ENCODE assay signal across 1 cellular context in genomic region chr12:62602445-62603060, GRCh38.
TF ChIP-seq lines count a peak whose summit lies in the region.

No MANE protein-coding gene starts in this region.

TF ChIP-seq in GM12878, 131 proteins besides CTCF, POLR2A, EP300 and RAD21 (continued from another document):
- TF ChIP-seq CREB1 (IDR thresholded peaks at IDR 0.05; ENCODE audit: low read depth) (peak; percentile 72), POLR2AphosphoS2 (IDR thresholded peaks at IDR 0.05; ENCODE audit: low read depth, low read length) (peak; percentile 73; the same call in 1 of the 2 replicates), GABPA (IDR thresholded peaks at IDR 0.05; ENCODE audit: low read depth) (no peak), ZNF384 (IDR thresholded peaks at IDR 0.05; ENCODE audit: borderline replicate concordance, low read depth, low read length) (no peak), CHD1 (IDR thresholded peaks at IDR 0.05; ENCODE audit: low read depth, low read length) (no peak; the same call in none of the 2 replicates), ZNF207 (IDR thresholded peaks at IDR 0.05; ENCODE audit: borderline replicate concordance) (0 out of 2 replicates have a peak, but pooled peaks have one; percentile 40), MXI1 (IDR thresholded peaks at IDR 0.05; ENCODE audit: low read depth, low read length) (peak; percentile 66), STAT1 (conservative IDR thresholded peaks at IDR 0.05) (no peak), FOS (IDR thresholded peaks at IDR 0.05; ENCODE audit: borderline replicate concordance, extremely low read depth, insufficient read length) (no peak), SREBF1 (IDR thresholded peaks at IDR 0.05; ENCODE audit: low read length) (no peak), EGR1 (IDR thresholded peaks at IDR 0.05; ENCODE audit: borderline replicate concordance in 1 of 2, low read depth in 2 of 2, low read length in 2 of 2) (peak in 1 of 2 experiments; percentile 77; a peak in 2 of 3 replicates), NRF1 (conservative IDR thresholded peaks at IDR 0.05; ENCODE audit: low read depth, low read length) (no peak), MYB (IDR thresholded peaks at IDR 0.05; ENCODE audit: borderline replicate concordance, low read depth, low read length) (no peak), MAX (IDR thresholded peaks at IDR 0.05; ENCODE audit: low read depth, low read length) (peak; percentile 95), CBX3 (IDR thresholded peaks at IDR 0.05; ENCODE audit: borderline replicate concordance, low read depth) (no peak), CHD4 (IDR thresholded peaks at IDR 0.05) (no peak), CBX5 (IDR thresholded peaks at IDR 0.05; ENCODE audit: low read depth) (no peak), SIN3A (IDR thresholded peaks at IDR 0.05; ENCODE audit: low read depth, low read length) (0 out of 2 replicates have a peak, but pooled peaks have one; percentile 16), MEF2B (IDR thresholded peaks at IDR 0.05; ENCODE audit: partially characterized antibody, poor library complexity, severe bottlenecking) (peak; percentile 43), NFIC (IDR thresholded peaks at IDR 0.05; ENCODE audit: low read depth, low read length) (no peak; the same call in none of the 2 replicates), ETV6 (conservative IDR thresholded peaks at IDR 0.05 in 1 of 2, IDR thresholded peaks at IDR 0.05 in 1 of 2; ENCODE audit: borderline replicate concordance in 1 of 2, low read depth in 1 of 2) (no peak), TCF7 (IDR thresholded peaks at IDR 0.05; ENCODE audit: borderline replicate concordance) (no peak; the same call in 1 of the 2 replicates), IKZF2 (IDR thresholded peaks at IDR 0.05) (peak; percentile 65 to 84), ZNF24 (IDR thresholded peaks at IDR 0.05) (no peak), DPF2 (IDR thresholded peaks at IDR 0.05) (no peak; the same call in 1 of the 2 replicates)
- TF ChIP-seq, protein P1, sequence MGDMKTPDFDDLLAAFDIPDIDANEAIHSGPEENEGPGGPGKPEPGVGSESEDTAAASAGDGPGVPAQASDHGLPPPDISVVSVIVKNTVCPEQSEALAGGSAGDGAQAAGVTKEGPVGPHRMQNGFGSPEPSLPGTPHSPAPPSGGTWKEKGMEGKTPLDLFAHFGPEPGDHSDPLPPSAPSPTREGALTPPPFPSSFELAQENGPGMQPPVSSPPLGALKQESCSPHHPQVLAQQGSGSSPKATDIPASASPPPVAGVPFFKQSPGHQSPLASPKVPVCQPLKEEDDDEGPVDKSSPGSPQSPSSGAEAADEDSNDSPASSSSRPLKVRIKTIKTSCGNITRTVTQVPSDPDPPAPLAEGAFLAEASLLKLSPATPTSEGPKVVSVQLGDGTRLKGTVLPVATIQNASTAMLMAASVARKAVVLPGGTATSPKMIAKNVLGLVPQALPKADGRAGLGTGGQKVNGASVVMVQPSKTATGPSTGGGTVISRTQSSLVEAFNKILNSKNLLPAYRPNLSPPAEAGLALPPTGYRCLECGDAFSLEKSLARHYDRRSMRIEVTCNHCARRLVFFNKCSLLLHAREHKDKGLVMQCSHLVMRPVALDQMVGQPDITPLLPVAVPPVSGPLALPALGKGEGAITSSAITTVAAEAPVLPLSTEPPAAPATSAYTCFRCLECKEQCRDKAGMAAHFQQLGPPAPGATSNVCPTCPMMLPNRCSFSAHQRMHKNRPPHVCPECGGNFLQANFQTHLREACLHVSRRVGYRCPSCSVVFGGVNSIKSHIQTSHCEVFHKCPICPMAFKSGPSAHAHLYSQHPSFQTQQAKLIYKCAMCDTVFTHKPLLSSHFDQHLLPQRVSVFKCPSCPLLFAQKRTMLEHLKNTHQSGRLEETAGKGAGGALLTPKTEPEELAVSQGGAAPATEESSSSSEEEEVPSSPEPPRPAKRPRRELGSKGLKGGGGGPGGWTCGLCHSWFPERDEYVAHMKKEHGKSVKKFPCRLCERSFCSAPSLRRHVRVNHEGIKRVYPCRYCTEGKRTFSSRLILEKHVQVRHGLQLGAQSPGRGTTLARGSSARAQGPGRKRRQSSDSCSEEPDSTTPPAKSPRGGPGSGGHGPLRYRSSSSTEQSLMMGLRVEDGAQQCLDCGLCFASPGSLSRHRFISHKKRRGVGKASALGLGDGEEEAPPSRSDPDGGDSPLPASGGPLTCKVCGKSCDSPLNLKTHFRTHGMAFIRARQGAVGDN (IDR thresholded peaks at IDR 0.05), result peak; percentile 89
- TF ChIP-seq, protein P2, sequence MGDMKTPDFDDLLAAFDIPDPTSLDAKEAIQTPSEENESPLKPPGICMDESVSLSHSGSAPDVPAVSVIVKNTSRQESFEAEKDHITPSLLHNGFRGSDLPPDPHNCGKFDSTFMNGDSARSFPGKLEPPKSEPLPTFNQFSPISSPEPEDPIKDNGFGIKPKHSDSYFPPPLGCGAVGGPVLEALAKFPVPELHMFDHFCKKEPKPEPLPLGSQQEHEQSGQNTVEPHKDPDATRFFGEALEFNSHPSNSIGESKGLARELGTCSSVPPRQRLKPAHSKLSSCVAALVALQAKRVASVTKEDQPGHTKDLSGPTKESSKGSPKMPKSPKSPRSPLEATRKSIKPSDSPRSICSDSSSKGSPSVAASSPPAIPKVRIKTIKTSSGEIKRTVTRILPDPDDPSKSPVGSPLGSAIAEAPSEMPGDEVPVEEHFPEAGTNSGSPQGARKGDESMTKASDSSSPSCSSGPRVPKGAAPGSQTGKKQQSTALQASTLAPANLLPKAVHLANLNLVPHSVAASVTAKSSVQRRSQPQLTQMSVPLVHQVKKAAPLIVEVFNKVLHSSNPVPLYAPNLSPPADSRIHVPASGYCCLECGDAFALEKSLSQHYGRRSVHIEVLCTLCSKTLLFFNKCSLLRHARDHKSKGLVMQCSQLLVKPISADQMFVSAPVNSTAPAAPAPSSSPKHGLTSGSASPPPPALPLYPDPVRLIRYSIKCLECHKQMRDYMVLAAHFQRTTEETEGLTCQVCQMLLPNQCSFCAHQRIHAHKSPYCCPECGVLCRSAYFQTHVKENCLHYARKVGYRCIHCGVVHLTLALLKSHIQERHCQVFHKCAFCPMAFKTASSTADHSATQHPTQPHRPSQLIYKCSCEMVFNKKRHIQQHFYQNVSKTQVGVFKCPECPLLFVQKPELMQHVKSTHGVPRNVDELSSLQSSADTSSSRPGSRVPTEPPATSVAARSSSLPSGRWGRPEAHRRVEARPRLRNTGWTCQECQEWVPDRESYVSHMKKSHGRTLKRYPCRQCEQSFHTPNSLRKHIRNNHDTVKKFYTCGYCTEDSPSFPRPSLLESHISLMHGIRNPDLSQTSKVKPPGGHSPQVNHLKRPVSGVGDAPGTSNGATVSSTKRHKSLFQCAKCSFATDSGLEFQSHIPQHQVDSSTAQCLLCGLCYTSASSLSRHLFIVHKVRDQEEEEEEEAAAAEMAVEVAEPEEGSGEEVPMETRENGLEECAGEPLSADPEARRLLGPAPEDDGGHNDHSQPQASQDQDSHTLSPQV (IDR thresholded peaks at IDR 0.05), result 0 out of 2 replicates have a peak, but pooled peaks have one; percentile 38
- TF ChIP-seq, protein P3, sequence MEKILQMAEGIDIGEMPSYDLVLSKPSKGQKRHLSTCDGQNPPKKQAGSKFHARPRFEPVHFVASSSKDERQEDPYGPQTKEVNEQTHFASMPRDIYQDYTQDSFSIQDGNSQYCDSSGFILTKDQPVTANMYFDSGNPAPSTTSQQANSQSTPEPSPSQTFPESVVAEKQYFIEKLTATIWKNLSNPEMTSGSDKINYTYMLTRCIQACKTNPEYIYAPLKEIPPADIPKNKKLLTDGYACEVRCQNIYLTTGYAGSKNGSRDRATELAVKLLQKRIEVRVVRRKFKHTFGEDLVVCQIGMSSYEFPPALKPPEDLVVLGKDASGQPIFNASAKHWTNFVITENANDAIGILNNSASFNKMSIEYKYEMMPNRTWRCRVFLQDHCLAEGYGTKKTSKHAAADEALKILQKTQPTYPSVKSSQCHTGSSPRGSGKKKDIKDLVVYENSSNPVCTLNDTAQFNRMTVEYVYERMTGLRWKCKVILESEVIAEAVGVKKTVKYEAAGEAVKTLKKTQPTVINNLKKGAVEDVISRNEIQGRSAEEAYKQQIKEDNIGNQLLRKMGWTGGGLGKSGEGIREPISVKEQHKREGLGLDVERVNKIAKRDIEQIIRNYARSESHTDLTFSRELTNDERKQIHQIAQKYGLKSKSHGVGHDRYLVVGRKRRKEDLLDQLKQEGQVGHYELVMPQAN (conservative IDR thresholded peaks at IDR 0.05), result peak; percentile 53; the same call in 1 of the 2 replicates
- TF ChIP-seq, protein P4, sequence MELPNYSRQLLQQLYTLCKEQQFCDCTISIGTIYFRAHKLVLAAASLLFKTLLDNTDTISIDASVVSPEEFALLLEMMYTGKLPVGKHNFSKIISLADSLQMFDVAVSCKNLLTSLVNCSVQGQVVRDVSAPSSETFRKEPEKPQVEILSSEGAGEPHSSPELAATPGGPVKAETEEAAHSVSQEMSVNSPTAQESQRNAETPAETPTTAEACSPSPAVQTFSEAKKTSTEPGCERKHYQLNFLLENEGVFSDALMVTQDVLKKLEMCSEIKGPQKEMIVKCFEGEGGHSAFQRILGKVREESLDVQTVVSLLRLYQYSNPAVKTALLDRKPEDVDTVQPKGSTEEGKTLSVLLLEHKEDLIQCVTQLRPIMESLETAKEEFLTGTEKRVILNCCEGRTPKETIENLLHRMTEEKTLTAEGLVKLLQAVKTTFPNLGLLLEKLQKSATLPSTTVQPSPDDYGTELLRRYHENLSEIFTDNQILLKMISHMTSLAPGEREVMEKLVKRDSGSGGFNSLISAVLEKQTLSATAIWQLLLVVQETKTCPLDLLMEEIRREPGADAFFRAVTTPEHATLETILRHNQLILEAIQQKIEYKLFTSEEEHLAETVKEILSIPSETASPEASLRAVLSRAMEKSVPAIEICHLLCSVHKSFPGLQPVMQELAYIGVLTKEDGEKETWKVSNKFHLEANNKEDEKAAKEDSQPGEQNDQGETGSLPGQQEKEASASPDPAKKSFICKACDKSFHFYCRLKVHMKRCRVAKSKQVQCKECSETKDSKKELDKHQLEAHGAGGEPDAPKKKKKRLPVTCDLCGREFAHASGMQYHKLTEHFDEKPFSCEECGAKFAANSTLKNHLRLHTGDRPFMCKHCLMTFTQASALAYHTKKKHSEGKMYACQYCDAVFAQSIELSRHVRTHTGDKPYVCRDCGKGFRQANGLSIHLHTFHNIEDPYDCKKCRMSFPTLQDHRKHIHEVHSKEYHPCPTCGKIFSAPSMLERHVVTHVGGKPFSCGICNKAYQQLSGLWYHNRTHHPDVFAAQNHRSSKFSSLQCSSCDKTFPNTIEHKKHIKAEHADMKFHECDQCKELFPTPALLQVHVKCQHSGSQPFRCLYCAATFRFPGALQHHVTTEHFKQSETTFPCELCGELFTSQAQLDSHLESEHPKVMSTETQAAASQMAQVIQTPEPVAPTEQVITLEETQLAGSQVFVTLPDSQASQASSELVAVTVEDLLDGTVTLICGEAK (IDR thresholded peaks at IDR 0.05; ENCODE audit: borderline replicate concordance), result no peak
- TF ChIP-seq, protein P5, sequence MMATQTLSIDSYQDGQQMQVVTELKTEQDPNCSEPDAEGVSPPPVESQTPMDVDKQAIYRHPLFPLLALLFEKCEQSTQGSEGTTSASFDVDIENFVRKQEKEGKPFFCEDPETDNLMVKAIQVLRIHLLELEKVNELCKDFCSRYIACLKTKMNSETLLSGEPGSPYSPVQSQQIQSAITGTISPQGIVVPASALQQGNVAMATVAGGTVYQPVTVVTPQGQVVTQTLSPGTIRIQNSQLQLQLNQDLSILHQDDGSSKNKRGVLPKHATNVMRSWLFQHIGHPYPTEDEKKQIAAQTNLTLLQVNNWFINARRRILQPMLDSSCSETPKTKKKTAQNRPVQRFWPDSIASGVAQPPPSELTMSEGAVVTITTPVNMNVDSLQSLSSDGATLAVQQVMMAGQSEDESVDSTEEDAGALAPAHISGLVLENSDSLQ (IDR thresholded peaks at IDR 0.05), result peak; percentile 58
- TF ChIP-seq, protein P6, sequence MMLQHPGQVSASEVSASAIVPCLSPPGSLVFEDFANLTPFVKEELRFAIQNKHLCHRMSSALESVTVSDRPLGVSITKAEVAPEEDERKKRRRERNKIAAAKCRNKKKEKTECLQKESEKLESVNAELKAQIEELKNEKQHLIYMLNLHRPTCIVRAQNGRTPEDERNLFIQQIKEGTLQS (IDR thresholded peaks at IDR 0.05; ENCODE audit: borderline replicate concordance, extremely low read depth, low read depth, low read length), result peak; percentile 62; the same call in 1 of the 2 replicates
- TF ChIP-seq, protein P7, sequence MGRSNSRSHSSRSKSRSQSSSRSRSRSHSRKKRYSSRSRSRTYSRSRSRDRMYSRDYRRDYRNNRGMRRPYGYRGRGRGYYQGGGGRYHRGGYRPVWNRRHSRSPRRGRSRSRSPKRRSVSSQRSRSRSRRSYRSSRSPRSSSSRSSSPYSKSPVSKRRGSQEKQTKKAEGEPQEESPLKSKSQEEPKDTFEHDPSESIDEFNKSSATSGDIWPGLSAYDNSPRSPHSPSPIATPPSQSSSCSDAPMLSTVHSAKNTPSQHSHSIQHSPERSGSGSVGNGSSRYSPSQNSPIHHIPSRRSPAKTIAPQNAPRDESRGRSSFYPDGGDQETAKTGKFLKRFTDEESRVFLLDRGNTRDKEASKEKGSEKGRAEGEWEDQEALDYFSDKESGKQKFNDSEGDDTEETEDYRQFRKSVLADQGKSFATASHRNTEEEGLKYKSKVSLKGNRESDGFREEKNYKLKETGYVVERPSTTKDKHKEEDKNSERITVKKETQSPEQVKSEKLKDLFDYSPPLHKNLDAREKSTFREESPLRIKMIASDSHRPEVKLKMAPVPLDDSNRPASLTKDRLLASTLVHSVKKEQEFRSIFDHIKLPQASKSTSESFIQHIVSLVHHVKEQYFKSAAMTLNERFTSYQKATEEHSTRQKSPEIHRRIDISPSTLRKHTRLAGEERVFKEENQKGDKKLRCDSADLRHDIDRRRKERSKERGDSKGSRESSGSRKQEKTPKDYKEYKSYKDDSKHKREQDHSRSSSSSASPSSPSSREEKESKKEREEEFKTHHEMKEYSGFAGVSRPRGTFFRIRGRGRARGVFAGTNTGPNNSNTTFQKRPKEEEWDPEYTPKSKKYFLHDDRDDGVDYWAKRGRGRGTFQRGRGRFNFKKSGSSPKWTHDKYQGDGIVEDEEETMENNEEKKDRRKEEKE (IDR thresholded peaks at IDR 0.05), result no peak
- TF ChIP-seq, protein P8, sequence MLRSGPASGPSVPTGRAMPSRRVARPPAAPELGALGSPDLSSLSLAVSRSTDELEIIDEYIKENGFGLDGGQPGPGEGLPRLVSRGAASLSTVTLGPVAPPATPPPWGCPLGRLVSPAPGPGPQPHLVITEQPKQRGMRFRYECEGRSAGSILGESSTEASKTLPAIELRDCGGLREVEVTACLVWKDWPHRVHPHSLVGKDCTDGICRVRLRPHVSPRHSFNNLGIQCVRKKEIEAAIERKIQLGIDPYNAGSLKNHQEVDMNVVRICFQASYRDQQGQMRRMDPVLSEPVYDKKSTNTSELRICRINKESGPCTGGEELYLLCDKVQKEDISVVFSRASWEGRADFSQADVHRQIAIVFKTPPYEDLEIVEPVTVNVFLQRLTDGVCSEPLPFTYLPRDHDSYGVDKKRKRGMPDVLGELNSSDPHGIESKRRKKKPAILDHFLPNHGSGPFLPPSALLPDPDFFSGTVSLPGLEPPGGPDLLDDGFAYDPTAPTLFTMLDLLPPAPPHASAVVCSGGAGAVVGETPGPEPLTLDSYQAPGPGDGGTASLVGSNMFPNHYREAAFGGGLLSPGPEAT (IDR thresholded peaks at IDR 0.05; ENCODE audit: low read depth), result peak; percentile 92
